Comparison of ENCODE assay signal across 13 cellular contexts in genomic region chr11:34075178-34075820, GRCh38. TPM values are rescaled to one million over a fixed set of nuclear protein-coding genes. Genes with fewer than 3 reads are reported as not detected.
DNase-seq lines count a peak whose midpoint lies in the region; ATAC-seq and TF ChIP-seq lines count a peak whose summit lies in the region.
"Had no signal": no experiment of that assay in that cellular context is flagged by ENCODE, and none has a peak within 500 bp of the region (broad histone marks: within the 10 kb centered on the region; RNA-seq: fewer than 3 reads in every experiment).

No MANE protein-coding gene starts in this region.

- CTCF ChIA-PET in T-cell (lab: Charles Lee): interaction anchor here (0.5 to 2.3 kb wide), 5 partner anchors 14 to 318 kb away, joined by 3 to 6 read pairs (median 3); no protein-coding TSS in a partner anchor

- no peak for DNase-seq in activated CD4-positive, alpha-beta T cell treated with anti-CD3 and anti-CD28 coated beads, Interleukin-2, amount 10 ng/mL, durations not matched to agents 24 days and 14 days
- no peak for DNase-seq in activated CD4-positive, alpha-beta T cell treated with anti-CD3 and anti-CD28 coated beads, Interleukin-2, amount 50 U/mL, for 4 hours
- DNase-seq in T-cell: no peak
- peak; percentile 47 for DNase-seq in fibroblast of gingiva (ENCODE audit: low read depth)
- no peak for DNase-seq in stomach
- DNase-seq in stimulated activated CD4-positive, alpha-beta T cell treated with anti-CD3 and anti-CD28 coated beads, Interleukin-4, amount 100 ng/mL, for 24 hours: no peak
- DNase-seq: H9; NK-92 treated with Interleukin-12 subunit alpha and Interleukin-12 subunit beta, amount 100 ng/mL, for 24 hours; testis had no signal

- peaks cover 0 to 68% (median 29%) of the 10 kb centered on the region in 4 donors for H3K4me1 ChIP-seq in stomach

- H3K27me3 ChIP-seq in stomach: no peaks in the 10 kb centered on the region
- H3K27me3 ChIP-seq: testis had no signal

- ATAC-seq in T-cell (replicated peaks in 1 of 4): no peak
- ATAC-seq in HG03354 (IDR thresholded peaks at IDR 0.05; ENCODE audit: poor library complexity, severe bottlenecking, unreplicated experiment): no peak
- no peak for ATAC-seq in GM21526 (IDR thresholded peaks at IDR 0.05; ENCODE audit: low FRiP score, unreplicated experiment)
- ATAC-seq: left lobe of liver had no signal

- H3K9me3 ChIP-seq in stomach: no peaks in the 10 kb centered on the region
- H3K9me3 ChIP-seq: testis had no signal

- no peak for TF ChIP-seq EP300 in stomach (IDR thresholded peaks at IDR 0.05)

- WGBS in stomach, 5 donors: 25 to 47% (median 28%) methylated on average over 2 of the region's 2 CpGs

- H3K27me3 Mint-ChIP-seq in activated CD4-positive, alpha-beta T cell treated with anti-CD3 and anti-CD28 coated beads, Interleukin-2, amount 10 ng/mL, durations not matched to agents 24 days and 14 days: no peaks in the 10 kb centered on the region
- no peaks in the 10 kb centered on the region for H3K27me3 Mint-ChIP-seq in T-cell

- H3K27ac ChIP-seq in stomach: peak overlapping the region in 4 of 5 donors; percentile 19 to 70 (median 69)
- H3K27ac ChIP-seq: testis had no signal

- H3K9me3 Mint-ChIP-seq in activated CD4-positive, alpha-beta T cell treated with anti-CD3 and anti-CD28 coated beads, Interleukin-2, amount 10 ng/mL, durations not matched to agents 24 days and 14 days: no peaks in the 10 kb centered on the region
- H3K9me3 Mint-ChIP-seq in T-cell: no peaks in the 10 kb centered on the region
- H3K9me3 Mint-ChIP-seq: H9 had no signal

- peaks cover 37 to 89% (median 87%) of the 10 kb centered on the region in 4 donors for H3K36me3 ChIP-seq in stomach

- TF ChIP-seq POLR2A in stomach (IDR thresholded peaks at IDR 0.05): no peak

- no peak overlapping the region for H3K4me3 ChIP-seq in stomach
- H3K4me3 ChIP-seq: skin epidermis, testis had no signal

- H3K4me1 Mint-ChIP-seq in activated CD4-positive, alpha-beta T cell treated with anti-CD3 and anti-CD28 coated beads, Interleukin-2, amount 10 ng/mL, durations not matched to agents 24 days and 14 days: peaks cover 26% of the 10 kb centered on the region
- peaks cover 22 to 58% (median 54%) of the 10 kb centered on the region in 3 donors for H3K4me1 Mint-ChIP-seq in T-cell
- H3K4me1 Mint-ChIP-seq: H9 had no signal

- peak overlapping the region; percentile 23 for H3K27ac Mint-ChIP-seq in activated CD4-positive, alpha-beta T cell treated with anti-CD3 and anti-CD28 coated beads, Interleukin-2, amount 10 ng/mL, durations not matched to agents 24 days and 14 days
- peak overlapping the region; percentile 42 to 65 for H3K27ac Mint-ChIP-seq in T-cell

- H3K4me3 Mint-ChIP-seq in activated CD4-positive, alpha-beta T cell treated with anti-CD3 and anti-CD28 coated beads, Interleukin-2, amount 10 ng/mL, durations not matched to agents 24 days and 14 days: no peak overlapping the region
- no peak overlapping the region for H3K4me3 Mint-ChIP-seq in T-cell
- H3K4me3 Mint-ChIP-seq: H9 had no signal

- POLR2A ChIA-PET in T-cell (lab: Charles Lee): interaction anchor here in 1 of 2 donors (0.7 to 1.3 kb wide), 2 partner anchors 30 to 1007 kb away, joined by 4 to 7 read pairs; partner anchors contain the start of gene NAT10

- intact Hi-C loops in activated CD4-positive, alpha-beta T cell treated with anti-CD3 and anti-CD28 coated beads, Interleukin-2, amount 10 ng/mL, durations not matched to agents 24 days and 14 days (cut with micrococcal nuclease): no loop called here
- intact Hi-C loops in stomach (cut with DNase I; ENCODE audit: low total_unique reads): no loop called here

- peaks cover 67% of the 10 kb centered on the region for H3K36me3 Mint-ChIP-seq in activated CD4-positive, alpha-beta T cell treated with anti-CD3 and anti-CD28 coated beads, Interleukin-2, amount 10 ng/mL, durations not matched to agents 24 days and 14 days (ENCODE audit: low read depth)
- peaks cover 53% of the 10 kb centered on the region for H3K36me3 Mint-ChIP-seq in T-cell

- no peak for TF ChIP-seq CTCF in stomach (IDR thresholded peaks at IDR 0.05)

RNA-seq across cellular contexts. Expression of gene CAPRIN1, which starts 23.8 kb away (rescaled TPM):
- total RNA-seq in activated CD4-positive, alpha-beta T cell treated with anti-CD3 and anti-CD28 coated beads, Interleukin-2, amount 10 ng/mL, durations not matched to agents 24 days and 14 days: 318 and 321 TPM in 2 replicates
- total RNA-seq in T-cell: 100 to 1,000 TPM; 106 to 148 (median 143) TPM
- 100 to 1,000 TPM in 4 of 5 donors, 10 to 100 TPM in 1; 95.0 to 290 (median 140) TPM for total RNA-seq in stomach
- 10 to 100 TPM; 57.2 to 71.6 (median 60.8) TPM for polyA plus RNA-seq in stomach

RNA-seq across cellular contexts. Expression of gene NAT10, which starts 30.1 kb away (rescaled TPM):
- total RNA-seq in activated CD4-positive, alpha-beta T cell treated with anti-CD3 and anti-CD28 coated beads, Interleukin-2, amount 10 ng/mL, durations not matched to agents 24 days and 14 days: 162 and 169 TPM in 2 replicates
- total RNA-seq in T-cell: 10 to 100 TPM; 55.0 to 84.0 (median 73.5) TPM
- 100 to 1,000 TPM in 1 of 5 donors, 10 to 100 TPM in 4; 16.0 to 245 (median 30.4) TPM for total RNA-seq in stomach
- polyA plus RNA-seq in stomach: 10 to 100 TPM; 13.0 to 27.2 (median 15.5) TPM
